In genomic region chr3:108225221-108225620, GRCh38 we compare ENCODE assay signal across 1 cellular context.
TF ChIP-seq lines count a peak whose summit lies in the region.

No MANE protein-coding gene starts in this region.

TF ChIP-seq in GM23338, 12 proteins besides CTCF, POLR2A, EP300 and RAD21 (continued from another document):
- TF ChIP-seq ZNF462 (CRISPR knock-in tag; IDR thresholded peaks at IDR 0.05) (no peak), STAT1 (IDR thresholded peaks at IDR 0.05; ENCODE audit: unreplicated experiment) (no peak), NANOG (IDR thresholded peaks at IDR 0.05; ENCODE audit: borderline replicate concordance) (no peak), ZNF331 (CRISPR knock-in tag; IDR thresholded peaks at IDR 0.05; ENCODE audit: low read depth) (no peak), ZNF114 (CRISPR knock-in tag; IDR thresholded peaks at IDR 0.05) (no peak), CREB1 (CRISPR knock-in tag; IDR thresholded peaks at IDR 0.05; ENCODE audit: low read depth) (no peak), ETS1 (IDR thresholded peaks at IDR 0.05) (no peak), REST (IDR thresholded peaks at IDR 0.05; ENCODE audit: unreplicated experiment) (no peak), EZH2phosphoT487 (IDR thresholded peaks at IDR 0.05; ENCODE audit: unreplicated experiment) (no peak)
